In the genomic region with DNA sequence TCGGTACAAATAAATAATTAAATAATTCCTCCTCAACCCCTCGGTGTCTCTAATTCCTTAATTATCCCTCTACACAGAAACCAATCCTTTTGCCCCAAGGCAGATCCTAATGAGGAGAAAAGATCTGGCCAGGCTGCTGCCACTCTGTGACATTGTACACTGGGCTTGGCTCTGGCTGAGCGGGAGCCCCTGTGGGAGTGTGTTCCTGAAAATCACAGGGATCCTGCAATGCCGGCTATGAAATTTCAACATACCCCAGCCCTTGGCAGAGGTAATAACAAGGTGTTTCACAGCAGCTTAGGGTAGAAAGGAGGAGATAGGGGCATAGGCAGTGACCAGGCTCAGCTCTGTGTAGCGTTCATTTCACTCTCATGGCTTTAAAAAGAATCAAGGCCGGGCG, we compare ENCODE assay signal across 2 cellular contexts.
TF ChIP-seq lines count a peak whose summit lies in the region.

No MANE protein-coding gene starts in this region.

TF ChIP-seq in GM23338, 12 proteins besides CTCF, POLR2A, EP300 and RAD21 (continued from another document):
- TF ChIP-seq, protein P1, sequence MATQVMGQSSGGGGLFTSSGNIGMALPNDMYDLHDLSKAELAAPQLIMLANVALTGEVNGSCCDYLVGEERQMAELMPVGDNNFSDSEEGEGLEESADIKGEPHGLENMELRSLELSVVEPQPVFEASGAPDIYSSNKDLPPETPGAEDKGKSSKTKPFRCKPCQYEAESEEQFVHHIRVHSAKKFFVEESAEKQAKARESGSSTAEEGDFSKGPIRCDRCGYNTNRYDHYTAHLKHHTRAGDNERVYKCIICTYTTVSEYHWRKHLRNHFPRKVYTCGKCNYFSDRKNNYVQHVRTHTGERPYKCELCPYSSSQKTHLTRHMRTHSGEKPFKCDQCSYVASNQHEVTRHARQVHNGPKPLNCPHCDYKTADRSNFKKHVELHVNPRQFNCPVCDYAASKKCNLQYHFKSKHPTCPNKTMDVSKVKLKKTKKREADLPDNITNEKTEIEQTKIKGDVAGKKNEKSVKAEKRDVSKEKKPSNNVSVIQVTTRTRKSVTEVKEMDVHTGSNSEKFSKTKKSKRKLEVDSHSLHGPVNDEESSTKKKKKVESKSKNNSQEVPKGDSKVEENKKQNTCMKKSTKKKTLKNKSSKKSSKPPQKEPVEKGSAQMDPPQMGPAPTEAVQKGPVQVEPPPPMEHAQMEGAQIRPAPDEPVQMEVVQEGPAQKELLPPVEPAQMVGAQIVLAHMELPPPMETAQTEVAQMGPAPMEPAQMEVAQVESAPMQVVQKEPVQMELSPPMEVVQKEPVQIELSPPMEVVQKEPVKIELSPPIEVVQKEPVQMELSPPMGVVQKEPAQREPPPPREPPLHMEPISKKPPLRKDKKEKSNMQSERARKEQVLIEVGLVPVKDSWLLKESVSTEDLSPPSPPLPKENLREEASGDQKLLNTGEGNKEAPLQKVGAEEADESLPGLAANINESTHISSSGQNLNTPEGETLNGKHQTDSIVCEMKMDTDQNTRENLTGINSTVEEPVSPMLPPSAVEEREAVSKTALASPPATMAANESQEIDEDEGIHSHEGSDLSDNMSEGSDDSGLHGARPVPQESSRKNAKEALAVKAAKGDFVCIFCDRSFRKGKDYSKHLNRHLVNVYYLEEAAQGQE (IDR thresholded peaks at IDR 0.05; ENCODE audit: unreplicated experiment), result no peak
- TF ChIP-seq ZNF114 (CRISPR knock-in tag; IDR thresholded peaks at IDR 0.05), result no peak

TF ChIP-seq in WTC11, 78 proteins besides CTCF, POLR2A, EP300 and RAD21 (continued from another document):
- TF ChIP-seq, protein P2, sequence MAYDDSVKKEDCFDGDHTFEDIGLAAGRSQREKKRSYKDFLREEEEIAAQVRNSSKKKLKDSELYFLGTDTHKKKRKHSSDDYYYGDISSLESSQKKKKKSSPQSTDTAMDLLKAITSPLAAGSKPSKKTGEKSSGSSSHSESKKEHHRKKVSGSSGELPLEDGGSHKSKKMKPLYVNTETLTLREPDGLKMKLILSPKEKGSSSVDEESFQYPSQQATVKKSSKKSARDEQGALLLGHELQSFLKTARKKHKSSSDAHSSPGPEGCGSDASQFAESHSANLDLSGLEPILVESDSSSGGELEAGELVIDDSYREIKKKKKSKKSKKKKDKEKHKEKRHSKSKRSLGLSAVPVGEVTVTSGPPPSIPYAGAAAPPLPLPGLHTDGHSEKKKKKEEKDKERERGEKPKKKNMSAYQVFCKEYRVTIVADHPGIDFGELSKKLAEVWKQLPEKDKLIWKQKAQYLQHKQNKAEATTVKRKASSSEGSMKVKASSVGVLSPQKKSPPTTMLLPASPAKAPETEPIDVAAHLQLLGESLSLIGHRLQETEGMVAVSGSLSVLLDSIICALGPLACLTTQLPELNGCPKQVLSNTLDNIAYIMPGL (CRISPR knock-in tag; IDR thresholded peaks at IDR 0.05), result no peak
- TF ChIP-seq OVOL2 (CRISPR knock-in tag; IDR thresholded peaks at IDR 0.05; ENCODE audit: borderline replicate concordance), result no peak
